1 cellular context compared by ENCODE assay signal in genomic region chr20:62737971-62738881, GRCh38.
TF ChIP-seq lines count a peak whose summit lies in the region.

No MANE protein-coding gene starts in this region.

TF ChIP-seq in GM23338, 12 proteins besides CTCF, POLR2A, EP300 and RAD21 (continued from another document):
- TF ChIP-seq ZNF462 (CRISPR knock-in tag; IDR thresholded peaks at IDR 0.05) (no peak), ZNF114 (CRISPR knock-in tag; IDR thresholded peaks at IDR 0.05) (no peak), EZH2phosphoT487 (IDR thresholded peaks at IDR 0.05; ENCODE audit: unreplicated experiment) (no peak), EZH2 (IDR thresholded peaks at IDR 0.05; ENCODE audit: low read depth, unreplicated experiment) (no peak), ZNF331 (CRISPR knock-in tag; IDR thresholded peaks at IDR 0.05; ENCODE audit: low read depth) (no peak), POLR2AphosphoS5 (IDR thresholded peaks at IDR 0.05; ENCODE audit: low read depth) (no peak), ETS1 (IDR thresholded peaks at IDR 0.05) (no peak), STAT1 (IDR thresholded peaks at IDR 0.05; ENCODE audit: unreplicated experiment) (no peak), JUNB (IDR thresholded peaks at IDR 0.05; ENCODE audit: unreplicated experiment) (no peak)
